Comparison of ENCODE assay signal across 26 cellular contexts in the genomic region with DNA sequence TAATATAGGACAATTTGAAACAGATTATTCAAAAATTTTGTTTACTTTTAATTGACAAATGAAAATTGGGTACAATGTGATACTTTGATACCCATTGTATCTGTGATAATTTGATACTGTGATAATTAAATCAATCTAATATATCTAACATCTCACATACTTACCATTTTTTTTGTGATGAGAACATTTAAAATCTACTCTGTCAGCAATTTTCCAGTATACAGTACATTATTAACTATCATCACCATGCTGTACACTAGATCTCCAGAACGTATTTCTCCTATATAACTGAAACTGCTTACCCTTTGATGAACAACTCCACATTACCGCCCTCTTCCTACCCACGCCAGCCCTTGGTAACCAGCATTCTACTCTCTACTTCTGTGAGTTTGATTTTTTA.
"Had no signal": no experiment of that assay in that cellular context is flagged by ENCODE, and none has a peak within 500 bp of the region (broad histone marks: within the 10 kb centered on the region; RNA-seq: fewer than 3 reads in every experiment).

No MANE protein-coding gene starts in this region.

- H3K4me3 ChIP-seq: coronary artery, dorsolateral prefrontal cortex, esophagus squamous epithelium, gastrocnemius medialis, heart right ventricle, lung had no signal

- ATAC-seq: esophagus mucosa; gastrocnemius medialis; heart right ventricle; left colon; left lobe of liver; left ventricle myocardium superior; naive thymus-derived CD4-positive, alpha-beta T cell had no signal

- FAIRE-seq: kidney had no signal

- H3K9me3 ChIP-seq: esophagus squamous epithelium, gastrocnemius medialis, heart right ventricle had no signal

- H3K27ac ChIP-seq: coronary artery, dorsolateral prefrontal cortex, epithelial cell of prostate, esophagus squamous epithelium, gastrocnemius medialis, heart right ventricle had no signal

- H3K27me3 ChIP-seq: dorsolateral prefrontal cortex, esophagus squamous epithelium, gastrocnemius medialis, heart right ventricle had no signal

- H3K36me3 ChIP-seq: esophagus squamous epithelium, gastrocnemius medialis, heart right ventricle had no signal

- DNase-seq: dermis blood vessel endothelial cell; dorsolateral prefrontal cortex; effector CD4-positive, alpha-beta T cell; effector memory CD4-positive, alpha-beta T cell; erythroblast; esophagus squamous epithelium; foreskin melanocyte; gastrocnemius medialis; glutamatergic neuron; head of caudate nucleus; heart right ventricle; hippocampal formation; islet precursor cell; kidney; kidney glomerular epithelial cell; left colon; left ventricle myocardium superior; mammary epithelial cell; mesendoderm; midbrain; naive thymus-derived CD4-positive, alpha-beta T cell had no signal

- H3K4me1 ChIP-seq: esophagus squamous epithelium, gastrocnemius medialis, heart right ventricle had no signal
